In genomic region chr11:64894070-64894811, GRCh38 we compare ENCODE assay signal across 1 cellular context.
TF ChIP-seq lines count a peak whose summit lies in the region.

No MANE protein-coding gene starts in this region.

TF ChIP-seq in SK-N-SH treated with all-trans-retinoic acid at 6 μM for 48 hours, 23 proteins besides CTCF, POLR2A, EP300 and RAD21 (continued from another document):
- TF ChIP-seq TSHZ2 (CRISPR knock-in tag; IDR thresholded peaks at IDR 0.05) (no peak), SNAI2 (CRISPR knock-in tag; IDR thresholded peaks at IDR 0.05) (no peak), PPARA (CRISPR knock-in tag; IDR thresholded peaks at IDR 0.05; ENCODE audit: borderline replicate concordance) (no peak), ARNTL (CRISPR knock-in tag; IDR thresholded peaks at IDR 0.05; ENCODE audit: borderline replicate concordance, low read depth) (no peak), ZFP3 (CRISPR knock-in tag; IDR thresholded peaks at IDR 0.05) (no peak), RARB (CRISPR knock-in tag; IDR thresholded peaks at IDR 0.05) (no peak), ISL1 (CRISPR knock-in tag; IDR thresholded peaks at IDR 0.05) (no peak), TOX (CRISPR knock-in tag; IDR thresholded peaks at IDR 0.05; ENCODE audit: borderline replicate concordance) (no peak)
